In the genomic region with DNA sequence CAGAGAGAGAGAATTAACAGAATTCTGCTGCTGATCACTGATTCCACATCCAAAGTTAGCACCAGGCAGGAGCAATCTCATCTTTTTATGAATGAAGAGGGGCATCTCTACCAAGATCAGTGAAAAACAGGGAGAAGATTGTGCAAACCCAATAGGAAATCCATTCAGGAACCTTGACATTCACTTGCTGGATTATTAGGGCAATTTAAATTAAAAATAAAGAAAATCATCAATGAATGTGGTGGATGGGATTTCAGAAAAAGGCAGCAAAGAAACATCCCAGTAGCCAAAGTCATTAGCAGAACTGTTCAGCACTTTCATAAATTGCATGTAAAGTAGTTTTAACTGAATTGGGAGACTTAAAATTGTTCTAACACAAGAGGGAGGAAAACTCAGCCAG, we compare ENCODE assay signal across 20 cellular contexts.
DNase-seq lines count a peak whose midpoint lies in the region; ATAC-seq and TF ChIP-seq lines count a peak whose summit lies in the region.
"Had no signal": no experiment of that assay in that cellular context is flagged by ENCODE, and none has a peak within 500 bp of the region (broad histone marks: within the 10 kb centered on the region; RNA-seq: fewer than 3 reads in every experiment).

No MANE protein-coding gene starts in this region.

- no peak overlapping the region for H3K4me3 Mint-ChIP-seq in chondrocyte (ENCODE audit: unreplicated experiment)

- no peak for ATAC-seq in stimulated activated naive CD8-positive, alpha-beta T cell treated with anti-CD3 and anti-CD28 coated beads, Interleukin-15, Interleukin-2, amounts not matched to agents 100 U/mL and 50 U/mL, for 24 hours
- ATAC-seq in HG02938 (IDR thresholded peaks at IDR 0.05; ENCODE audit: unreplicated experiment) (no peak), GM19463 (IDR thresholded peaks at IDR 0.05; ENCODE audit: unreplicated experiment) (no peak)
- ATAC-seq: GM23338, Right ventricle myocardium inferior had no signal

- CTCF ChIA-PET in A673 (lab: Charles Lee) = no interaction called here

- H3K36me3 Mint-ChIP-seq in chondrocyte (ENCODE audit: low read depth) = no peaks in the 10 kb centered on the region

- peaks cover 12% of the 10 kb centered on the region for H3K27me3 Mint-ChIP-seq in chondrocyte (ENCODE audit: low read depth)

- H3K14ac ChIP-seq in mesenchymal stem cell (ENCODE audit: low read length in 2 of 2) = no peak overlapping the region

- peak; percentile 23; the same call in 1 of the 2 replicates for TF ChIP-seq CTCF in A673 (conservative IDR thresholded peaks at IDR 0.05; ENCODE audit: low read depth, low read length)
- no peak for TF ChIP-seq CTCF in VCaP (conservative IDR thresholded peaks at IDR 0.05)
- peak; percentile 15 for TF ChIP-seq CTCF in chondrocyte (IDR thresholded peaks at IDR 0.05)
- TF ChIP-seq CTCF in esophagus muscularis mucosa (IDR thresholded peaks at IDR 0.05) = no peak

- H3K18ac ChIP-seq in mesenchymal stem cell (ENCODE audit: low read depth in 1 of 2, low read length in 2 of 2) = no peak overlapping the region

- H3K27me3 ChIP-seq in A673 (replicated peaks; ENCODE audit: insufficient read depth, low read depth, low read length, poor library complexity) (no peaks in the 10 kb centered on the region), mesenchymal stem cell (ENCODE audit: control insufficient read depth in 1 of 2, insufficient read depth in 1 of 2, low read length in 2 of 2) (no peaks in the 10 kb centered on the region), esophagus muscularis mucosa (peaks cover 0 to 4% (median 0%) of the 10 kb centered on the region in 4 donors)
- H3K27me3 ChIP-seq: BE2C had no signal

- H3K4me1 ChIP-seq in A673 (ENCODE audit: insufficient read depth, low read length, poor library complexity, severe bottlenecking) (peaks cover 74% of the 10 kb centered on the region), mesenchymal stem cell (ENCODE audit: control insufficient read depth, insufficient read depth, low read depth, low read length) (peaks cover 2% of the 10 kb centered on the region), esophagus muscularis mucosa (no peaks in the 10 kb centered on the region)
- H3K4me1 ChIP-seq: BE2C, HAP-1, SJSA1 had no signal

- no peak overlapping the region for H4K8ac ChIP-seq in mesenchymal stem cell (ENCODE audit: low read length)

- BruUV-seq in A673 (replicated peaks; lab: Mats Ljungman, UMichigan) = TSS peak; percentile 26

- no peaks in the 10 kb centered on the region for H3K36me3 ChIP-seq in A673 (ENCODE audit: insufficient read depth, low read length, poor library complexity, severe bottlenecking)
- no peaks in the 10 kb centered on the region for H3K36me3 ChIP-seq in mesenchymal stem cell (ENCODE audit: control insufficient read depth in 1 of 2, insufficient read depth in 2 of 2, low read depth in 1 of 2, low read length in 2 of 2)
- H3K36me3 ChIP-seq in esophagus muscularis mucosa = no peaks in the 10 kb centered on the region
- H3K36me3 ChIP-seq: BE2C, HAP-1, SJSA1 had no signal

- no peak overlapping the region for H3K4ac ChIP-seq in mesenchymal stem cell (ENCODE audit: low read depth in 1 of 2, low read length in 2 of 2)

- peaks cover 5% of the 10 kb centered on the region for H3K79me1 ChIP-seq in mesenchymal stem cell (replicated peaks; ENCODE audit: low read length, poor library complexity, severe bottlenecking)

- intact Hi-C loops in A673 (cut with micrococcal nuclease; ENCODE audit: unreplicated experiment) = loop anchor here (5.0 kb wide), 2 partner anchors 194 to 271 kb away; no protein-coding TSS in a partner anchor
- intact Hi-C loops in esophagus muscularis mucosa (cut with DNase I) = loop anchor here (10.0 kb wide), 2 partner anchors 112 to 168 kb away; no protein-coding TSS in a partner anchor

- no peaks in the 10 kb centered on the region for H3K9me3 Mint-ChIP-seq in chondrocyte (ENCODE audit: low read depth)
- H3K9me3 Mint-ChIP-seq: GM23338 had no signal

- no peak overlapping the region for H2BK5ac ChIP-seq in mesenchymal stem cell (ENCODE audit: low read depth, low read length, poor library complexity, severe bottlenecking)

- H3K27ac Mint-ChIP-seq in chondrocyte (ENCODE audit: unreplicated experiment) = no peak overlapping the region

- DNase-seq in A673 (ENCODE audit: low spot score) (no peak), chondrocyte (ENCODE audit: low spot score) (no peak), mesenchymal stem cell (no peak), esophagus muscularis mucosa (ENCODE audit: extremely low spot score) (no peak)
- no peak for DNase-seq in stimulated activated naive CD8-positive, alpha-beta T cell treated with anti-CD3 and anti-CD28 coated beads, Interleukin-15, Interleukin-2, amounts not matched to agents 100 U/mL and 50 U/mL, for 24 hours
- DNase-seq: BE2C, EL, IMR-90, NCI-H1105, NCI-H146, NCI-H2029, NCI-H526 treated with DMSO at 0.1 percent for 48 hours had no signal

- no peak overlapping the region for H2AK5ac ChIP-seq in mesenchymal stem cell (ENCODE audit: low read length, severe bottlenecking)

- no peak overlapping the region for H2BK12ac ChIP-seq in mesenchymal stem cell (ENCODE audit: low read length in 2 of 2)

- peak overlapping the region; percentile 88 for H3K27ac ChIP-seq in A673 (ENCODE audit: low read depth, low read length, poor library complexity, severe bottlenecking)
- H3K27ac ChIP-seq in VCaP = peak overlapping the region; percentile 1; the same call in 1 of the 2 replicates
- peak overlapping the region; percentile 5 for H3K27ac ChIP-seq in mesenchymal stem cell (ENCODE audit: low read length, poor library complexity, severe bottlenecking)
- no peak overlapping the region for H3K27ac ChIP-seq in esophagus muscularis mucosa (replicated peaks in 1 of 4)
- H3K27ac ChIP-seq: KMS-11, SJSA1 had no signal

- POLR2A ChIA-PET in A673 (lab: Charles Lee; ENCODE audit: low non-redundant PET) = no interaction called here

- H4K91ac ChIP-seq in mesenchymal stem cell (ENCODE audit: low read length) = no peak overlapping the region

- H2AFZ ChIP-seq in mesenchymal stem cell (ENCODE audit: low read depth, low read length) = no peak overlapping the region
- H2AFZ ChIP-seq: GM23338 had no signal

- H2BK120ac ChIP-seq in mesenchymal stem cell (ENCODE audit: low read depth, low read length) = no peak overlapping the region

- H3K4me3 ChIP-seq in A673 (ENCODE audit: low read depth, low read length, poor library complexity, severe bottlenecking) (peak overlapping the region; percentile 49), mesenchymal stem cell (ENCODE audit: insufficient read depth in 1 of 2, low read depth in 1 of 2, low read length in 2 of 2) (peak overlapping the region in 1 of 2 experiments; percentile 76), esophagus muscularis mucosa (no peak overlapping the region)
- H3K4me3 ChIP-seq: GM23338, HAP-1, SJSA1 had no signal

- no peaks in the 10 kb centered on the region for H3K9me3 ChIP-seq in A673 (ENCODE audit: low read depth, low read length, poor library complexity, severe bottlenecking)
- H3K9me3 ChIP-seq in mesenchymal stem cell (ENCODE audit: control insufficient read depth, low read length) = no peaks in the 10 kb centered on the region
- H3K9me3 ChIP-seq in esophagus muscularis mucosa = no peaks in the 10 kb centered on the region
- H3K9me3 ChIP-seq: BE2C, HAP-1, SJSA1 had no signal

- no peak for TF ChIP-seq EP300 in esophagus muscularis mucosa (IDR thresholded peaks at IDR 0.05)

- peak overlapping the region; percentile 76 for H3K9ac ChIP-seq in mesenchymal stem cell (ENCODE audit: low read length)
- H3K9ac ChIP-seq: KMS-11 had no signal

- H3K4me2 ChIP-seq in mesenchymal stem cell (ENCODE audit: low read length, poor library complexity, severe bottlenecking) = peak overlapping the region; percentile 27
- H3K4me2 ChIP-seq: KMS-11 had no signal

- TF ChIP-seq POLR2A in esophagus muscularis mucosa (IDR thresholded peaks at IDR 0.05; ENCODE audit: low read depth) = no peak

- peaks cover 5% of the 10 kb centered on the region for H3K4me1 Mint-ChIP-seq in chondrocyte (ENCODE audit: low read depth)

- H3K23ac ChIP-seq in mesenchymal stem cell (ENCODE audit: low read length in 2 of 2) = no peak overlapping the region

- no peak overlapping the region for H2BK15ac ChIP-seq in mesenchymal stem cell (ENCODE audit: low read depth, poor library complexity, severe bottlenecking)

Comparison
In these comparisons a context has a peak if more than half of its experiments do, and no peak if none do; other contexts are left out.
1. H3K27ac ChIP-seq: peak in A673 (single experiment), VCaP (single experiment) and mesenchymal stem cell (single experiment); none in esophagus muscularis mucosa (0 of 4).
2. CTCF ChIP-seq: peak in A673 (single experiment) and chondrocyte (single experiment); none in VCaP (single experiment) and esophagus muscularis mucosa (0 of 3).